ENCODE assay signal across 8 cellular contexts in genomic region chr2:74391209-74391579, GRCh38. TPM values are rescaled to one million over a fixed set of nuclear protein-coding genes. Genes with fewer than 3 reads are reported as not detected.
DNase-seq lines count a peak whose midpoint lies in the region; ATAC-seq, FAIRE-seq and TF ChIP-seq lines count a peak whose summit lies in the region.

No MANE protein-coding gene starts in this region.

- H3K79me2 ChIP-seq in GM12878 (ENCODE audit: control insufficient read depth, insufficient read depth, low read length) = peaks cover 27% of the 10 kb centered on the region

- no TSS peak for BruUV-seq in GM12878 (replicated peaks; lab: Mats Ljungman, UMichigan)

- H3K27me3 ChIP-seq in BE2C = no peaks in the 10 kb centered on the region
- H3K27me3 ChIP-seq in GM12878 (replicated peaks in 1 of 2; ENCODE audit: control insufficient read depth in 2 of 2, insufficient read depth in 2 of 2, low read length in 1 of 2) = no peaks in the 10 kb centered on the region
- no peaks in the 10 kb centered on the region for H3K27me3 ChIP-seq in layer of hippocampus (ENCODE audit: control insufficient read depth, insufficient read depth, low read length)

- RAD21 ChIA-PET in GM12878 (lab: Charles Lee; ENCODE audit: unreplicated experiment) = interaction anchor here (0.8 to 3.5 kb wide), 14 partner anchors 9 to 563 kb away, joined by 3 to 14 read pairs (median 5); partner anchors contain the start of genes INO80B, STAMBP and WBP1

- WGBS in GM12878 (ENCODE audit: insufficient coverage, insufficient replicate concordance, low lambda C conversion rate, missing lambda C conversion rate) = under 1% methylated on average over 11 of the region's 11 CpGs

- H3K36me3 ChIP-seq in BE2C (no peaks in the 10 kb centered on the region), GM12878 (ENCODE audit: control insufficient read depth in 2 of 2, insufficient read depth in 2 of 2, low read length in 1 of 2) (no peaks in the 10 kb centered on the region)

- peak overlapping the region; percentile 91 for H3K4me3 ChIP-seq in BE2C (ENCODE audit: low read depth, low read length)
- peak overlapping the region; percentile 88 for H3K4me3 ChIP-seq in GM12878

- DNase-seq in BE2C (no peak), LHCN-M2 (ENCODE audit: low read depth) (peak; percentile 24), GM12878 (ENCODE audit: low read depth, low spot score) (no peak), substantia nigra (lab: John Stamatoyannopoulos, UW) (peak in 3 of 49 donors; percentile 36 to 45 (median 42)), HuH-7 (ENCODE audit: low spot score) (no peak), NCI-H2107 treated with DMSO at 0.1 percent for 48 hours (lab: John Stamatoyannopoulos, UW; ENCODE audit: unreplicated experiment) (no peak)

- intact Hi-C loops in GM12878 (cut with micrococcal nuclease; ENCODE audit: unreplicated experiment) = loop anchor here (5.0 to 10.0 kb wide), 3 partner anchors 124 to 246 kb away; partner anchors contain the start of gene BOLA3

- POLR2A ChIA-PET in GM12878 (lab: Charles Lee) = interaction anchor here (0.6 to 1.6 kb wide), 12 partner anchors 10 to 447 kb away, joined by 3 to 6 read pairs (median 3); partner anchors contain the start of genes C2orf81, INO80B and WDR54

- no peak for TF ChIP-seq POLR2A in GM12878 (IDR thresholded peaks at IDR 0.05; ENCODE audit: low read depth, low read length)

- peak overlapping the region; percentile 100 for H2AFZ ChIP-seq in GM12878 (ENCODE audit: control insufficient read depth, low read depth, low read length)

- no peak for FAIRE-seq in GM12878 (lab: Jason Lieb, UNC)

- no peak for TF ChIP-seq EP300 in GM12878 (IDR thresholded peaks at IDR 0.05; ENCODE audit: borderline replicate concordance in 1 of 2, control insufficient read depth in 1 of 2, low read depth in 2 of 2, low read length in 2 of 2)

- CTCF ChIA-PET in GM12878 (lab: Yijun Ruan, JAX) = interaction anchor here (0.5 to 5.2 kb wide), 40 partner anchors 9 to 674 kb away, joined by 3 to 48 read pairs (median 4); partner anchors contain the start of genes DCTN1 and INO80B

- no peaks in the 10 kb centered on the region for H3K9me3 ChIP-seq in BE2C
- H3K9me3 ChIP-seq in GM12878 (replicated peaks; ENCODE audit: control insufficient read depth, insufficient read depth, low read length) = no peaks in the 10 kb centered on the region

- H3K27ac ChIP-seq in GM12878 (ENCODE audit: control insufficient read depth, insufficient read depth) (peak overlapping the region; percentile 98), layer of hippocampus (ENCODE audit: low read depth, low read length) (peak overlapping the region; percentile 95), substantia nigra (ENCODE audit: low read depth, low read length, poor library complexity, severe bottlenecking) (peak overlapping the region; percentile 93)

- H4K20me1 ChIP-seq in GM12878 (ENCODE audit: control insufficient read depth, insufficient read depth) = 0 out of 2 replicates have a peak, but pooled peaks cover 3% of the 10 kb centered on the region

- TF ChIP-seq RAD21 in GM12878 (IDR thresholded peaks at IDR 0.05; ENCODE audit: insufficient read depth, low read depth, low read length) = no peak

- H3K4me2 ChIP-seq in GM12878 (ENCODE audit: control insufficient read depth, insufficient read depth) = peak overlapping the region; percentile 78

- H3K9ac ChIP-seq in GM12878 (ENCODE audit: control insufficient read depth, insufficient read depth, low read length) = peak overlapping the region; percentile 97

- TF ChIP-seq CTCF in BE2C (IDR thresholded peaks at IDR 0.05; ENCODE audit: low read depth, low read length) = no peak
- TF ChIP-seq CTCF in GM12878 (IDR thresholded peaks at IDR 0.05 in 2 of 3, conservative IDR thresholded peaks at IDR 0.05 in 1 of 3; ENCODE audit: control insufficient read depth in 2 of 3, extremely low read depth in 1 of 3, insufficient read depth in 1 of 3, low read depth in 3 of 3, low read length in 3 of 3) = no peak

- in situ Hi-C loops in GM12878 (cut with MboI) = loop anchor here (10.0 kb wide), 1 partner anchor 566 kb away; the partner anchor contains the start of gene STAMBP

- ATAC-seq in GM19372 (IDR thresholded peaks at IDR 0.05; ENCODE audit: low read depth, unreplicated experiment) (peak; percentile 22), GM12878 (no peak)

- SMC1A ChIA-PET in GM12878 (lab: Charles Lee; ENCODE audit: uncharacterized antibody, unreplicated experiment) = interaction anchor here (0.7 to 6.1 kb wide), 18 partner anchors 10 to 567 kb away, joined by 3 to 36 read pairs (median 4); partner anchors contain the start of gene INO80B

- H3K4me1 ChIP-seq in BE2C (no peaks in the 10 kb centered on the region), GM12878 (ENCODE audit: control insufficient read depth, insufficient read depth, low read length) (peaks cover 3% of the 10 kb centered on the region; the same call in 1 of the 2 replicates)

RNA-seq across cellular contexts. Expression of gene DCTN1, which starts 11.1 kb away (rescaled TPM):
- 137 TPM for polyA plus RNA-seq in BE2C (2012; ENCODE audit: insufficient read depth, insufficient read length, low read depth)
- 117 and 126 TPM in 2 replicates for total RNA-seq in LHCN-M2 (2014; rRNA removed)
- polyA plus RNA-seq in LHCN-M2 (2012) = 193 TPM
- total RNA-seq in GM12878 (2013; cell fraction: nucleolus; rRNA removed) = 70.8 and 76.5 TPM in 2 replicates
- 69.5 and 87.1 TPM in 2 replicates for total RNA-seq in GM12878 (2014; rRNA removed)
- 57.1 and 64.5 TPM in 2 replicates for total RNA-seq in GM12878 (2014; rRNA removed; fragmentation: Illumina TruSeq; extraction: Trizol)
- total RNA-seq in GM12878 (2021) = 108 and 109 TPM in 2 replicates
- polyA plus RNA-seq in GM12878 (2011; ENCODE audit: low read depth) = 30.4 TPM
- 36.0 and 49.5 TPM in 2 replicates for polyA plus RNA-seq in GM12878 (2011; rRNA removed)
- polyA plus RNA-seq in GM12878 (2011; cell fraction: cytosol; rRNA removed) = 64.3 and 72.8 TPM in 2 replicates
- polyA plus RNA-seq in GM12878 (2011; cell fraction: nucleus; rRNA removed) = 114 and 145 TPM in 2 replicates
- polyA plus RNA-seq in GM12878 (2012) = 56.2 and 64.6 TPM in 2 replicates
- 26.7 and 64.1 TPM in 2 replicates for polyA plus RNA-seq in GM12878 (2014; fragmentation: Illumina TruSeq; extraction: Trizol)
- 10 to 100 TPM; 44.1 to 55.6 TPM for polyA plus RNA-seq in GM12878 (2014; fragmentation: Nextera tagmentation; extraction: Ambion mirVana)
- 65.1 and 81.9 TPM in 2 replicates for polyA plus RNA-seq in GM12878 (2014; rRNA removed)
- polyA plus RNA-seq in GM12878 (2016; fragmentation: Nextera tagmentation; extraction: Ambion mirVana) = 100 to 1,000 TPM; 113 to 116 TPM
- polyA minus RNA-seq in GM12878 (2011; rRNA and poly(A)+ RNA removed) = 91.9 and 114 TPM in 2 replicates
- polyA minus RNA-seq in GM12878 (2011; cell fraction: cytosol; rRNA and poly(A)+ RNA removed) = 38.2 and 47.2 TPM in 2 replicates
- polyA minus RNA-seq in GM12878 (2011; cell fraction: nucleus; rRNA and poly(A)+ RNA removed) = 32.4 and 56.3 TPM in 2 replicates

RNA-seq across cellular contexts. Expression of gene C2orf81, which starts 30.2 kb away (rescaled TPM):
- 6.6 TPM for polyA plus RNA-seq in BE2C (2012; ENCODE audit: insufficient read depth, insufficient read length, low read depth)
- total RNA-seq in LHCN-M2 (2014; rRNA removed) (0.63 and 1.5 TPM in 2 replicates), GM12878 (2014; rRNA removed) (3.7 and 4.4 TPM in 2 replicates), GM12878 (2014; rRNA removed; fragmentation: Illumina TruSeq; extraction: Trizol) (1.3 and 2.0 TPM in 2 replicates), GM12878 (2021) (9.5 and 9.8 TPM in 2 replicates)
- polyA plus RNA-seq in LHCN-M2 (2012) = 1.3 TPM
- total RNA-seq in GM12878 (2013; cell fraction: nucleolus; rRNA removed) = 3.2 and 4.9 TPM in 2 replicates
- 1.8 TPM for polyA plus RNA-seq in GM12878 (2011; ENCODE audit: low read depth)
- polyA plus RNA-seq in GM12878 (2011; rRNA removed) (0.81 and 1.1 TPM in 2 replicates), GM12878 (2014; fragmentation: Illumina TruSeq; extraction: Trizol) (0.57 and 1.7 TPM in 2 replicates), GM12878 (2014; fragmentation: Nextera tagmentation; extraction: Ambion mirVana) (under 1 TPM; 0.10 to 0.27 TPM), GM12878 (2014; rRNA removed) (4.8 and 6.3 TPM in 2 replicates), GM12878 (2016; fragmentation: Nextera tagmentation; extraction: Ambion mirVana) (1 to 10 TPM; 3.3 to 3.5 TPM)
- 2.4 and 2.5 TPM in 2 replicates for polyA plus RNA-seq in GM12878 (2011; cell fraction: cytosol; rRNA removed)
- polyA plus RNA-seq in GM12878 (2011; cell fraction: nucleus; rRNA removed) = 2.6 and 3.7 TPM in 2 replicates
- polyA plus RNA-seq in GM12878 (2012) = 4.2 and 5.5 TPM in 2 replicates
- polyA minus RNA-seq in GM12878 (2011; rRNA and poly(A)+ RNA removed) = 0.66 and 2.6 TPM in 2 replicates
- 1.0 and 1.6 TPM in 2 replicates for polyA minus RNA-seq in GM12878 (2011; cell fraction: cytosol; rRNA and poly(A)+ RNA removed)
- polyA minus RNA-seq in GM12878 (2011; cell fraction: nucleus; rRNA and poly(A)+ RNA removed) = 0.73 and 1.7 TPM in 2 replicates

RNA-seq across cellular contexts. Expression of gene WDR54, which starts 30.3 kb away (rescaled TPM):
- polyA plus RNA-seq in BE2C (2012; ENCODE audit: insufficient read depth, insufficient read length, low read depth) = 72.7 TPM
- total RNA-seq in LHCN-M2 (2014; rRNA removed) (40.0 and 55.8 TPM in 2 replicates), GM12878 (2014; rRNA removed) (71.8 and 77.1 TPM in 2 replicates), GM12878 (2014; rRNA removed; fragmentation: Illumina TruSeq; extraction: Trizol) (38.2 and 39.0 TPM in 2 replicates), GM12878 (2021) (64.8 and 66.0 TPM in 2 replicates)
- polyA plus RNA-seq in LHCN-M2 (2012) = 36.3 TPM
- 58.9 and 61.5 TPM in 2 replicates for total RNA-seq in GM12878 (2013; cell fraction: nucleolus; rRNA removed)
- polyA plus RNA-seq in GM12878 (2011; ENCODE audit: low read depth) = 64.2 TPM
- polyA plus RNA-seq in GM12878 (2011; rRNA removed) (72.2 and 116 TPM in 2 replicates), GM12878 (2014; fragmentation: Illumina TruSeq; extraction: Trizol) (22.3 and 43.0 TPM in 2 replicates), GM12878 (2014; fragmentation: Nextera tagmentation; extraction: Ambion mirVana) (10 to 100 TPM; 88.7 to 89.5 TPM), GM12878 (2014; rRNA removed) (80.8 and 90.9 TPM in 2 replicates), GM12878 (2016; fragmentation: Nextera tagmentation; extraction: Ambion mirVana) (100 to 1,000 TPM; 104 to 116 TPM)
- 215 and 228 TPM in 2 replicates for polyA plus RNA-seq in GM12878 (2011; cell fraction: cytosol; rRNA removed)
- 204 and 286 TPM in 2 replicates for polyA plus RNA-seq in GM12878 (2011; cell fraction: nucleus; rRNA removed)
- polyA plus RNA-seq in GM12878 (2012) = 92.9 and 130 TPM in 2 replicates
- 151 and 248 TPM in 2 replicates for polyA minus RNA-seq in GM12878 (2011; rRNA and poly(A)+ RNA removed)
- polyA minus RNA-seq in GM12878 (2011; cell fraction: cytosol; rRNA and poly(A)+ RNA removed) = 50.4 and 56.4 TPM in 2 replicates
- polyA minus RNA-seq in GM12878 (2011; cell fraction: nucleus; rRNA and poly(A)+ RNA removed) = 41.8 and 61.0 TPM in 2 replicates

RNA-seq across cellular contexts. Expression of gene SLC4A5, which starts 48.0 kb away (rescaled TPM):
- 1.0 TPM for polyA plus RNA-seq in BE2C (2012; ENCODE audit: insufficient read depth, insufficient read length, low read depth)
- total RNA-seq in LHCN-M2 (2014; rRNA removed) (0.11 TPM in 1 of 2 replicates, not detected in the other), GM12878 (2014; rRNA removed) (3.0 and 3.4 TPM in 2 replicates), GM12878 (2014; rRNA removed; fragmentation: Illumina TruSeq; extraction: Trizol) (1.6 and 2.1 TPM in 2 replicates), GM12878 (2021) (2.3 and 4.4 TPM in 2 replicates)
- polyA plus RNA-seq in LHCN-M2 (2012) = 0.04 TPM
- 8.5 TPM in 2 replicates for total RNA-seq in GM12878 (2013; cell fraction: nucleolus; rRNA removed)
- 1.7 TPM for polyA plus RNA-seq in GM12878 (2011; ENCODE audit: low read depth)
- polyA plus RNA-seq in GM12878 (2011; rRNA removed) (0.15 and 0.30 TPM in 2 replicates), GM12878 (2014; fragmentation: Illumina TruSeq; extraction: Trizol) (3.9 and 5.3 TPM in 2 replicates), GM12878 (2014; fragmentation: Nextera tagmentation; extraction: Ambion mirVana) (1 to 10 TPM in 1 of 2 experiments, under 1 TPM in 1; 0.47 to 1.2 TPM), GM12878 (2014; rRNA removed) (4.4 and 4.7 TPM in 2 replicates), GM12878 (2016; fragmentation: Nextera tagmentation; extraction: Ambion mirVana) (under 1 TPM; 0.83 to 0.97 TPM)
- 0.15 and 0.51 TPM in 2 replicates for polyA plus RNA-seq in GM12878 (2011; cell fraction: cytosol; rRNA removed)
- polyA plus RNA-seq in GM12878 (2011; cell fraction: nucleus; rRNA removed) = 1.5 and 1.9 TPM in 2 replicates
- polyA plus RNA-seq in GM12878 (2012) = 2.8 and 3.9 TPM in 2 replicates
- polyA minus RNA-seq in GM12878 (2011; rRNA and poly(A)+ RNA removed) = 0.66 and 0.67 TPM in 2 replicates
- not detected in 2 replicates for polyA minus RNA-seq in GM12878 (2011; cell fraction: cytosol; rRNA and poly(A)+ RNA removed)
- 0.97 and 2.0 TPM in 2 replicates for polyA minus RNA-seq in GM12878 (2011; cell fraction: nucleus; rRNA and poly(A)+ RNA removed)

RNA-seq across cellular contexts. Expression of gene RTKN, which starts 50.5 kb away (rescaled TPM):
- polyA plus RNA-seq in BE2C (2012; ENCODE audit: insufficient read depth, insufficient read length, low read depth) = 12.9 TPM
- total RNA-seq in LHCN-M2 (2014; rRNA removed) = 36.2 and 51.4 TPM in 2 replicates
- polyA plus RNA-seq in LHCN-M2 (2012) = 21.2 TPM
- total RNA-seq in GM12878 (2013; cell fraction: nucleolus; rRNA removed) = 22.6 and 24.7 TPM in 2 replicates
- total RNA-seq in GM12878 (2014; rRNA removed) = 8.7 and 9.4 TPM in 2 replicates
- total RNA-seq in GM12878 (2014; rRNA removed; fragmentation: Illumina TruSeq; extraction: Trizol) = 4.0 and 5.4 TPM in 2 replicates
- total RNA-seq in GM12878 (2021) = 11.9 and 12.3 TPM in 2 replicates
- polyA plus RNA-seq in GM12878 (2011; ENCODE audit: low read depth) = 3.7 TPM
- polyA plus RNA-seq in GM12878 (2011; rRNA removed) = 1.8 and 3.2 TPM in 2 replicates
- 2.9 and 4.0 TPM in 2 replicates for polyA plus RNA-seq in GM12878 (2011; cell fraction: cytosol; rRNA removed)
- 14.3 and 20.0 TPM in 2 replicates for polyA plus RNA-seq in GM12878 (2011; cell fraction: nucleus; rRNA removed)
- polyA plus RNA-seq in GM12878 (2012) = 6.4 and 7.4 TPM in 2 replicates
- polyA plus RNA-seq in GM12878 (2014; fragmentation: Illumina TruSeq; extraction: Trizol) = 2.8 and 6.0 TPM in 2 replicates
- under 1 TPM; 0.50 to 0.91 TPM for polyA plus RNA-seq in GM12878 (2014; fragmentation: Nextera tagmentation; extraction: Ambion mirVana)
- 12.3 and 16.1 TPM in 2 replicates for polyA plus RNA-seq in GM12878 (2014; rRNA removed)
- 1 to 10 TPM; 4.8 to 5.3 TPM for polyA plus RNA-seq in GM12878 (2016; fragmentation: Nextera tagmentation; extraction: Ambion mirVana)
- polyA minus RNA-seq in GM12878 (2011; rRNA and poly(A)+ RNA removed) = 3.5 and 5.3 TPM in 2 replicates
- polyA minus RNA-seq in GM12878 (2011; cell fraction: cytosol; rRNA and poly(A)+ RNA removed) = 2.0 and 2.1 TPM in 2 replicates
- polyA minus RNA-seq in GM12878 (2011; cell fraction: nucleus; rRNA and poly(A)+ RNA removed) = 6.4 and 8.7 TPM in 2 replicates
